In the genomic region with DNA sequence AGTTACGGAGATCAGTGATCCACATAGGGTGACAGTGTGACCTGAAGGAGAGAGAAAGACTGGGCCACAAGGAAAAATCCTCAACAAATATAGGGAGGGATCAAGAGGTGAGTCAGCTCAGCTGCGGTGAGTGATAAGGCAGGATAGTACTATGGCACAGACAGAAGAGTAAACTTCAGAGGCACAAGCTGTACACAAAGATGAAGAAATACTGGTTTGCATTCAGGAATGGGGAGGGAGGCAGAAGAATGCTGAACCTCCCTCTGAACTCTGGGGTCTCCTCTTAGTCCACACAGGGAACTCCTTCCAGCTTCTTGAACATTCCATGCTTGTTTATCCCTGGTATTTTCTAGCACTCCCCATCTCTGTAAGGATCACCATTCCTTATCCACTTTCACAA, we compare ENCODE assay signal across 29 cellular contexts.
"Had no signal": no experiment of that assay in that cellular context is flagged by ENCODE, and none has a peak within 500 bp of the region (broad histone marks: within the 10 kb centered on the region; RNA-seq: fewer than 3 reads in every experiment).

No MANE protein-coding gene starts in this region.

- H3K27ac ChIP-seq: breast epithelium, RWPE1, SJCRH30 had no signal

- H3K9ac ChIP-seq: SK-N-SH had no signal

- H3K27ac Mint-ChIP-seq: activated CD8-positive, alpha-beta T cell treated with anti-CD3 and anti-CD28 coated beads, Interleukin-2, amount 10 ng/mL, durations not matched to agents 7 days and 5 days; activated naive CD4-positive, alpha-beta T cell treated with anti-CD3 and anti-CD28 coated beads, Interleukin-2, amount 50 U/mL, for 24 hours; WTC11 had no signal

- DNase-seq: activated CD4-positive, alpha-beta T cell treated with anti-CD3 and anti-CD28 coated beads for 48 hours; activated CD4-positive, alpha-beta T cell treated with anti-CD3 and anti-CD28 coated beads, Interleukin-2, amount 50 U/mL, for 4 hours; activated CD4-positive, CD25-positive, alpha-beta regulatory T cell treated with anti-CD3 and anti-CD28 coated beads, Interleukin-2, amount 50 U/mL, for 72 hours; activated CD8-positive, alpha-beta memory T cell treated with anti-CD3 and anti-CD28 coated beads, Interleukin-2, amount 50 U/mL, for 48 hours; activated CD8-positive, alpha-beta T cell treated with anti-CD3 and anti-CD28 coated beads, Interleukin-2, amount 10 ng/mL, durations not matched to agents 7 days and 5 days; activated effector memory CD4-positive, alpha-beta T cell treated with Interleukin-2 at 50 U/mL for 16 hours; activated naive CD4-positive, alpha-beta T cell; activated T-cell treated with anti-CD3 and anti-CD28 coated beads, Interleukin-2, amount 50 U/mL, for 1 hour; aorta; central memory CD4-positive, alpha-beta T cell; Kasumi-1; KBM-7; NCI-H1092 treated with DMSO at 0.1 percent for 48 hours; NCI-H1417 treated with DMSO at 0.1 percent for 48 hours; NCI-H1694; NCI-H2029; NCI-H2107; NCI-H2171 treated with DMSO at 0.1 percent for 48 hours; NCI-H226; NCI-H526; NCI-H774; Right ventricle myocardium superior; SJCRH30; SK-N-SH had no signal

- H3K9me3 ChIP-seq: SJCRH30 had no signal

- H3K9me2 ChIP-seq: SK-N-SH had no signal

- H3K4me1 Mint-ChIP-seq: activated naive CD4-positive, alpha-beta T cell treated with anti-CD3 and anti-CD28 coated beads, Interleukin-2, amount 50 U/mL, for 24 hours; WTC11 had no signal

- ATAC-seq: activated CD8-positive, alpha-beta T cell treated with anti-CD3 and anti-CD28 coated beads, Interleukin-2, amount 10 ng/mL, durations not matched to agents 7 days and 5 days; Panc1; WTC11 had no signal

- H3K4me3 ChIP-seq: breast epithelium, SJCRH30 had no signal

- H3K36me3 ChIP-seq: breast epithelium, SJCRH30 had no signal

- H3K4me2 ChIP-seq: SK-N-SH had no signal

- H3K4me1 ChIP-seq: breast epithelium, SJCRH30 had no signal

- H3K4me3 Mint-ChIP-seq: activated CD8-positive, alpha-beta T cell treated with anti-CD3 and anti-CD28 coated beads, Interleukin-2, amount 10 ng/mL, durations not matched to agents 7 days and 5 days; activated naive CD4-positive, alpha-beta T cell treated with anti-CD3 and anti-CD28 coated beads, Interleukin-2, amount 50 U/mL, for 24 hours; WTC11 had no signal

- H3K27me3 ChIP-seq: breast epithelium, SJCRH30 had no signal
